1 cellular context compared by ENCODE assay signal in the genomic region with DNA sequence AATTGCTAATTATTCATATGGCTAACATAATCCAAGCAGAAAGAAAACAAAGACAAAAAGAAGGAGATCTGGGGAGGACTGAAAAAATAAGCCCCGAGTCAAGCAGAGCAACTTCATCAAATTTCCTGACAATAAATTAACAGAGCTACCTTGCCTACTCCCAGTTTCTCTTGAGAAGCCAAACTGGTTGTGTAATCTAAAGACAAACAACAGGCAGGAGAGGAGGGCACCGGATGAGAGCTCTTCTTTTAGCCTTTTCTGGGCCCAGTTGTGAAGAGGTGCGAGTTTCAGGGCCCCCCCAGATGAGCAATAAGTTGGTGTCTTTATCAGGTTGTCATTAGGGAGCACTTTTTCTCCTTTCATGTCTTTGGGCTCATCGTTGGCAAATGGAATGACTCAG.
TF ChIP-seq lines count a peak whose summit lies in the region.

No MANE protein-coding gene starts in this region.

TF ChIP-seq in A549, 52 proteins besides CTCF, POLR2A, EP300 and RAD21 (continued from another document):
- TF ChIP-seq HDAC2 (IDR thresholded peaks at IDR 0.05) (no peak), EHMT2 (IDR thresholded peaks at IDR 0.05; ENCODE audit: low read depth) (no peak), BHLHE40 (IDR thresholded peaks at IDR 0.05; ENCODE audit: low read depth, low read length) (no peak), MYC (IDR thresholded peaks at IDR 0.05; ENCODE audit: borderline replicate concordance, low read length) (no peak), CEBPB (IDR thresholded peaks at IDR 0.05) (no peak), FOSB (CRISPR knock-in tag; IDR thresholded peaks at IDR 0.05) (no peak), JUNB (IDR thresholded peaks at IDR 0.05) (no peak), KDM1A (IDR thresholded peaks at IDR 0.05; ENCODE audit: low read depth) (no peak), MAZ (IDR thresholded peaks at IDR 0.05; ENCODE audit: borderline replicate concordance, low read depth, low read length) (no peak)
- TF ChIP-seq, protein P1, sequence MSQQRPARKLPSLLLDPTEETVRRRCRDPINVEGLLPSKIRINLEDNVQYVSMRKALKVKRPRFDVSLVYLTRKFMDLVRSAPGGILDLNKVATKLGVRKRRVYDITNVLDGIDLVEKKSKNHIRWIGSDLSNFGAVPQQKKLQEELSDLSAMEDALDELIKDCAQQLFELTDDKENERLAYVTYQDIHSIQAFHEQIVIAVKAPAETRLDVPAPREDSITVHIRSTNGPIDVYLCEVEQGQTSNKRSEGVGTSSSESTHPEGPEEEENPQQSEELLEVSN (IDR thresholded peaks at IDR 0.05; ENCODE audit: borderline replicate concordance, low read depth), result no peak
- TF ChIP-seq, protein P2, sequence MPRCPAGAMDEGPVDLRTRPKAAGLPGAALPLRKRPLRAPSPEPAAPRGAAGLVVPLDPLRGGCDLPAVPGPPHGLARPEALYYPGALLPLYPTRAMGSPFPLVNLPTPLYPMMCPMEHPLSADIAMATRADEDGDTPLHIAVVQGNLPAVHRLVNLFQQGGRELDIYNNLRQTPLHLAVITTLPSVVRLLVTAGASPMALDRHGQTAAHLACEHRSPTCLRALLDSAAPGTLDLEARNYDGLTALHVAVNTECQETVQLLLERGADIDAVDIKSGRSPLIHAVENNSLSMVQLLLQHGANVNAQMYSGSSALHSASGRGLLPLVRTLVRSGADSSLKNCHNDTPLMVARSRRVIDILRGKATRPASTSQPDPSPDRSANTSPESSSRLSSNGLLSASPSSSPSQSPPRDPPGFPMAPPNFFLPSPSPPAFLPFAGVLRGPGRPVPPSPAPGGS (IDR thresholded peaks at IDR 0.05), result no peak
